ENCODE assay signal across 22 cellular contexts in genomic region chr11:3104961-3105790, GRCh38. TPM values are rescaled to one million over a fixed set of nuclear protein-coding genes. Genes with fewer than 3 reads are reported as not detected.
DNase-seq lines count a peak whose midpoint lies in the region; ATAC-seq and TF ChIP-seq lines count a peak whose summit lies in the region.
"Had no signal": no experiment of that assay in that cellular context is flagged by ENCODE, and none has a peak within 500 bp of the region (broad histone marks: within the 10 kb centered on the region; RNA-seq: fewer than 3 reads in every experiment).

No MANE protein-coding gene starts in this region.

- H3K27me3 Mint-ChIP-seq in activated CD4-positive, alpha-beta memory T cell treated with anti-CD3 and anti-CD28 coated beads for 36 hours = no peaks in the 10 kb centered on the region
- H3K27me3 Mint-ChIP-seq in activated CD4-positive, alpha-beta memory T cell treated with anti-CD3 and anti-CD28 coated beads, Interleukin-2, amount 10 ng/mL, durations not matched to agents 7 days and 5 days = no peaks in the 10 kb centered on the region
- H3K27me3 Mint-ChIP-seq in activated T-cell treated with anti-CD3 and anti-CD28 coated beads, Interleukin-2, amount 50 U/mL, for 72 hours (ENCODE audit: low read depth) = no peaks in the 10 kb centered on the region
- H3K27me3 Mint-ChIP-seq: activated T-helper 17 cell treated with anti-CD3 and anti-CD28 coated beads, Interleukin-2, amount 50 U/mL, for 72 hours; naive thymus-derived CD4-positive, alpha-beta T cell had no signal

- H3K36me3 Mint-ChIP-seq in activated CD4-positive, alpha-beta memory T cell treated with anti-CD3 and anti-CD28 coated beads for 36 hours = no peaks in the 10 kb centered on the region
- H3K36me3 Mint-ChIP-seq in activated CD4-positive, alpha-beta memory T cell treated with anti-CD3 and anti-CD28 coated beads, Interleukin-2, amount 10 ng/mL, durations not matched to agents 7 days and 5 days (ENCODE audit: low read depth) = no peaks in the 10 kb centered on the region
- H3K36me3 Mint-ChIP-seq in activated T-cell treated with anti-CD3 and anti-CD28 coated beads, Interleukin-2, amount 50 U/mL, for 72 hours (ENCODE audit: insufficient read depth in 2 of 2) = no peaks in the 10 kb centered on the region
- H3K36me3 Mint-ChIP-seq: naive thymus-derived CD4-positive, alpha-beta T cell had no signal

- H2BK5ac ChIP-seq in IMR-90 (ENCODE audit: low read depth, low read length, poor library complexity, severe bottlenecking) = no peak overlapping the region

- no peak overlapping the region for H3K18ac ChIP-seq in IMR-90 (ENCODE audit: low read depth, low read length)

- no peaks in the 10 kb centered on the region for H3K4me1 Mint-ChIP-seq in activated CD4-positive, alpha-beta memory T cell treated with anti-CD3 and anti-CD28 coated beads for 36 hours (ENCODE audit: low read depth)
- H3K4me1 Mint-ChIP-seq in activated CD4-positive, alpha-beta memory T cell treated with anti-CD3 and anti-CD28 coated beads, Interleukin-2, amount 10 ng/mL, durations not matched to agents 7 days and 5 days = no peaks in the 10 kb centered on the region
- H3K4me1 Mint-ChIP-seq in activated T-cell treated with anti-CD3 and anti-CD28 coated beads, Interleukin-2, amount 50 U/mL, for 72 hours (ENCODE audit: low read depth) = no peaks in the 10 kb centered on the region
- H3K4me1 Mint-ChIP-seq: activated T-helper 17 cell treated with anti-CD3 and anti-CD28 coated beads, Interleukin-2, amount 50 U/mL, for 72 hours had no signal

- H3K4me3 ChIP-seq in IMR-90 (ENCODE audit: insufficient read depth, low read depth, low read length) (no peak overlapping the region), stomach (no peak overlapping the region), spleen (no peak overlapping the region)
- H3K4me3 ChIP-seq: esophagus squamous epithelium, gastrocnemius medialis, GM12878, thoracic aorta had no signal

- intact Hi-C loops in activated CD4-positive, alpha-beta memory T cell treated with anti-CD3 and anti-CD28 coated beads for 36 hours (cut with micrococcal nuclease) = no loop called here
- intact Hi-C loops in IMR-90 (cut with micrococcal nuclease) = no loop called here
- intact Hi-C loops in stomach (cut with DNase I; ENCODE audit: low total_unique reads) = no loop called here
- intact Hi-C loops in spleen (cut with DNase I; ENCODE audit: low total_unique reads) = no loop called here

- no peak overlapping the region for H3K4ac ChIP-seq in IMR-90 (ENCODE audit: low read depth, low read length)

- peak overlapping the region; percentile 66 for H2AK9ac ChIP-seq in IMR-90 (replicated peaks; ENCODE audit: low read depth, low read length, poor library complexity)

- no peak overlapping the region for H3K27ac Mint-ChIP-seq in activated CD4-positive, alpha-beta memory T cell treated with anti-CD3 and anti-CD28 coated beads for 36 hours
- no peak overlapping the region for H3K27ac Mint-ChIP-seq in activated CD4-positive, alpha-beta memory T cell treated with anti-CD3 and anti-CD28 coated beads, Interleukin-2, amount 10 ng/mL, durations not matched to agents 7 days and 5 days
- H3K27ac Mint-ChIP-seq in activated T-cell treated with anti-CD3 and anti-CD28 coated beads, Interleukin-2, amount 50 U/mL, for 72 hours = no peak overlapping the region
- H3K27ac Mint-ChIP-seq: activated T-helper 17 cell treated with anti-CD3 and anti-CD28 coated beads, Interleukin-2, amount 50 U/mL, for 72 hours had no signal

- no peak for TF ChIP-seq EP300 in stomach (IDR thresholded peaks at IDR 0.05)

- no peak overlapping the region for H4K5ac ChIP-seq in IMR-90 (ENCODE audit: low read depth, low read length)

- H3K56ac ChIP-seq in IMR-90 (ENCODE audit: extremely low read depth, insufficient read depth, low read length) = no peak overlapping the region

- no peak overlapping the region for H2AK5ac ChIP-seq in IMR-90 (ENCODE audit: low read depth, low read length)

- 99% methylated on average over 13 of the region's 23 CpGs; no CpG with 5 or more reads in 1 of the 2 experiments for WGBS in IMR-90 (ENCODE audit: extremely low coverage in 2 of 2, insufficient read length in 1 of 2), 2 experiments
- 87 to 92% (median 92%) methylated on average over 19 to 23 of the region's 23 CpGs for WGBS in stomach, 5 donors
- 93 to 97% (median 96%) methylated on average over 22 to 23 of the region's 23 CpGs for WGBS in spleen, 5 donors

- no peaks in the 10 kb centered on the region for H4K20me1 ChIP-seq in IMR-90 (ENCODE audit: insufficient read depth, low read length)

- H3K36me3 ChIP-seq in IMR-90 (ENCODE audit: control insufficient read depth, insufficient read depth, low read length) (peaks cover 58% of the 10 kb centered on the region), stomach (peaks cover 13 to 89% (median 70%) of the 10 kb centered on the region in 4 donors), spleen (peaks cover 0 to 94% (median 15%) of the 10 kb centered on the region in 6 donors)

- no peak for TF ChIP-seq CTCF in IMR-90 (conservative IDR thresholded peaks at IDR 0.05; ENCODE audit: low read depth, low read length)
- no peak for TF ChIP-seq CTCF in stomach (IDR thresholded peaks at IDR 0.05)
- TF ChIP-seq CTCF in spleen (IDR thresholded peaks at IDR 0.05 in 8 of 11, conservative IDR thresholded peaks at IDR 0.05 in 3 of 11) = no peak

- no peak overlapping the region for H2BK20ac ChIP-seq in IMR-90 (ENCODE audit: low read depth, low read length)

- H2AFZ ChIP-seq in IMR-90 (replicated peaks; ENCODE audit: low read length, poor library complexity) = no peak overlapping the region

- H4K8ac ChIP-seq in IMR-90 (ENCODE audit: low read depth in 2 of 2, low read length in 2 of 2) = no peak overlapping the region

- CTCF ChIA-PET in activated CD4-positive, alpha-beta memory T cell treated with anti-CD3 and anti-CD28 coated beads for 36 hours (lab: Charles Lee) = no interaction called here
- CTCF ChIA-PET in activated CD4-positive, alpha-beta memory T cell treated with anti-CD3 and anti-CD28 coated beads, Interleukin-2, amount 10 ng/mL, durations not matched to agents 7 days and 5 days (lab: Charles Lee) = no interaction called here
- CTCF ChIA-PET in IMR-90 (lab: Yijun Ruan, JAX) = no interaction called here

- no peak overlapping the region for H3K27ac ChIP-seq in IMR-90 (ENCODE audit: insufficient read depth, low read length)
- no peak overlapping the region for H3K27ac ChIP-seq in stomach
- H3K27ac ChIP-seq in spleen = no peak overlapping the region
- H3K27ac ChIP-seq: esophagus squamous epithelium, gastrocnemius medialis, thoracic aorta had no signal

- H3K4me2 ChIP-seq in IMR-90 (ENCODE audit: low read depth, low read length) = no peak overlapping the region

- no peak overlapping the region for H2BK15ac ChIP-seq in IMR-90 (ENCODE audit: low read depth, low read length)

- H4K91ac ChIP-seq in IMR-90 (ENCODE audit: insufficient read depth, low read depth, low read length) = no peak overlapping the region

- H3K9me3 Mint-ChIP-seq in activated CD4-positive, alpha-beta memory T cell treated with anti-CD3 and anti-CD28 coated beads for 36 hours = no peaks in the 10 kb centered on the region
- H3K9me3 Mint-ChIP-seq in activated CD4-positive, alpha-beta memory T cell treated with anti-CD3 and anti-CD28 coated beads, Interleukin-2, amount 10 ng/mL, durations not matched to agents 7 days and 5 days = no peaks in the 10 kb centered on the region
- no peaks in the 10 kb centered on the region for H3K9me3 Mint-ChIP-seq in activated T-cell treated with anti-CD3 and anti-CD28 coated beads, Interleukin-2, amount 50 U/mL, for 72 hours
- H3K9me3 Mint-ChIP-seq: activated T-helper 17 cell treated with anti-CD3 and anti-CD28 coated beads, Interleukin-2, amount 50 U/mL, for 72 hours; naive thymus-derived CD4-positive, alpha-beta T cell had no signal

- H3K23ac ChIP-seq in IMR-90 (ENCODE audit: low read depth, low read length) = no peak overlapping the region

- H3K79me1 ChIP-seq in IMR-90 (ENCODE audit: low read depth in 1 of 2, low read length in 2 of 2) = peaks cover 0 to 6% of the 10 kb centered on the region in 2 experiments; a peak in 1 of 4 replicates

- peak; percentile 6 for DNase-seq in activated CD4-positive, alpha-beta memory T cell treated with anti-CD3 and anti-CD28 coated beads for 36 hours
- DNase-seq in activated CD4-positive, alpha-beta memory T cell treated with anti-CD3 and anti-CD28 coated beads, Interleukin-2, amount 10 ng/mL, durations not matched to agents 7 days and 5 days = no peak
- DNase-seq in IMR-90 (no peak), islet precursor cell (peak; percentile 37), stomach (peak; percentile 14), NOMO-1 (lab: John Stamatoyannopoulos, UW; ENCODE audit: unreplicated experiment in 2 of 2) (no peak), spleen (no peak)
- no peak for DNase-seq in activated T-cell treated with anti-CD3 and anti-CD28 coated beads, Interleukin-2, amount 50 U/mL, for 72 hours
- DNase-seq: cerebellar nuclear complex; DND-41; effector memory CD4-positive, alpha-beta T cell; esophagus squamous epithelium; mesendoderm; MM.1S; NCI-H1694; NCI-H69; SW 1271 had no signal

- no peak overlapping the region for H3K14ac ChIP-seq in IMR-90 (replicated peaks; ENCODE audit: low read depth, low read length)

- H3K4me1 ChIP-seq in IMR-90 (ENCODE audit: control insufficient read depth, insufficient read depth, low read length) (no peaks in the 10 kb centered on the region), stomach (no peaks in the 10 kb centered on the region), spleen (peaks cover 0 to 24% (median 0%) of the 10 kb centered on the region in 6 donors)
- H3K4me1 ChIP-seq: gastrocnemius medialis had no signal

- H3K9ac ChIP-seq in IMR-90 (ENCODE audit: low read depth, low read length) = no peak overlapping the region

- H3K9me3 ChIP-seq in IMR-90 (ENCODE audit: control insufficient read depth, insufficient read depth, low read length) = no peaks in the 10 kb centered on the region
- no peaks in the 10 kb centered on the region for H3K9me3 ChIP-seq in stomach
- H3K9me3 ChIP-seq in spleen = no peaks in the 10 kb centered on the region
- H3K9me3 ChIP-seq: esophagus squamous epithelium, gastrocnemius medialis, thoracic aorta had no signal

- no peak overlapping the region for H3K4me3 Mint-ChIP-seq in activated CD4-positive, alpha-beta memory T cell treated with anti-CD3 and anti-CD28 coated beads for 36 hours
- no peak overlapping the region for H3K4me3 Mint-ChIP-seq in activated CD4-positive, alpha-beta memory T cell treated with anti-CD3 and anti-CD28 coated beads, Interleukin-2, amount 10 ng/mL, durations not matched to agents 7 days and 5 days
- H3K4me3 Mint-ChIP-seq in activated T-cell treated with anti-CD3 and anti-CD28 coated beads, Interleukin-2, amount 50 U/mL, for 72 hours = no peak overlapping the region
- H3K4me3 Mint-ChIP-seq: activated T-helper 17 cell treated with anti-CD3 and anti-CD28 coated beads, Interleukin-2, amount 50 U/mL, for 72 hours had no signal

- dilution Hi-C loops in IMR-90 (cut with HindIII; ENCODE audit: low sequenced_read_pairs, unreplicated experiment) = no loop called here

- no TSS peak for BruUV-seq in IMR-90 (replicated peaks; lab: Mats Ljungman, UMichigan)

- no peak for ATAC-seq in IMR-90 (ENCODE audit: low read depth)
- ATAC-seq in activated T-cell treated with anti-CD3 and anti-CD28 coated beads, Interleukin-2, amount 50 U/mL, for 72 hours (replicated peaks in 1 of 2) = no peak
- ATAC-seq: activated T-helper 17 cell treated with anti-CD3 and anti-CD28 coated beads, Interleukin-2, amount 50 U/mL, for 72 hours; gastrocnemius medialis; GM12878; naive thymus-derived CD4-positive, alpha-beta T cell had no signal

- no peak for TF ChIP-seq RAD21 in IMR-90 (IDR thresholded peaks at IDR 0.05; ENCODE audit: low read length)

- no peak for TF ChIP-seq POLR2A in IMR-90 (IDR thresholded peaks at IDR 0.05; ENCODE audit: low read depth, low read length)
- TF ChIP-seq POLR2A in stomach (IDR thresholded peaks at IDR 0.05) = no peak
- no peak for TF ChIP-seq POLR2A in spleen (IDR thresholded peaks at IDR 0.05)

- H2BK120ac ChIP-seq in IMR-90 (ENCODE audit: low read depth, low read length) = no peak overlapping the region

- H3K27me3 ChIP-seq in IMR-90 (ENCODE audit: control insufficient read depth, insufficient read depth, low read length) (no peaks in the 10 kb centered on the region), stomach (no peaks in the 10 kb centered on the region), spleen (replicated peaks in 1 of 7) (no peaks in the 10 kb centered on the region)
- H3K27me3 ChIP-seq: esophagus squamous epithelium, gastrocnemius medialis had no signal

- no peaks in the 10 kb centered on the region for H3K9me1 ChIP-seq in IMR-90 (ENCODE audit: insufficient read depth, low read length)

- in situ Hi-C loops in IMR-90 (cut with MboI; ENCODE audit: low sequenced_read_pairs) = no loop called here

- POLR2A ChIA-PET in activated CD4-positive, alpha-beta memory T cell treated with anti-CD3 and anti-CD28 coated beads for 36 hours (lab: Charles Lee) = no interaction called here
- POLR2A ChIA-PET in activated CD4-positive, alpha-beta memory T cell treated with anti-CD3 and anti-CD28 coated beads, Interleukin-2, amount 10 ng/mL, durations not matched to agents 7 days and 5 days (lab: Charles Lee) = no interaction called here
- POLR2A ChIA-PET in IMR-90 (lab: Charles Lee; ENCODE audit: unreplicated experiment) = no interaction called here

RNA-seq across cellular contexts. Expression of gene CARS1, which starts 48.0 kb away (rescaled TPM):
- total RNA-seq in activated CD4-positive, alpha-beta memory T cell treated with anti-CD3 and anti-CD28 coated beads for 36 hours = 10 to 100 TPM; 94.7 to 97.5 TPM
- 100 to 1,000 TPM; 106 to 121 TPM for total RNA-seq in activated CD4-positive, alpha-beta memory T cell treated with anti-CD3 and anti-CD28 coated beads, Interleukin-2, amount 10 ng/mL, durations not matched to agents 7 days and 5 days
- total RNA-seq in IMR-90 (2012; rRNA removed) (65.8 and 78.3 TPM in 2 replicates), stomach (10 to 100 TPM; 28.6 to 54.2 (median 42.6) TPM), spleen (10 to 100 TPM; 32.7 to 64.9 (median 39.0) TPM)
- polyA plus RNA-seq in IMR-90 (2012; rRNA removed) (62.5 and 72.7 TPM in 2 replicates), stomach (10 to 100 TPM; 25.2 to 44.9 (median 35.7) TPM), spleen (10 to 100 TPM; 18.6 to 27.5 (median 24.0) TPM)
- 42.2 and 49.8 TPM in 2 replicates for polyA plus RNA-seq in IMR-90 (2012; cell fraction: cytosol; rRNA removed)
- 168 and 280 TPM in 2 replicates for polyA plus RNA-seq in IMR-90 (2012; cell fraction: nucleus; rRNA removed; ENCODE audit: low replicate concordance)
- total RNA-seq in activated T-cell treated with anti-CD3 and anti-CD28 coated beads, Interleukin-2, amount 50 U/mL, for 72 hours = 100 to 1,000 TPM; 217 to 224 TPM

RNA-seq across cellular contexts. Expression of gene OSBPL5, which starts 59.9 kb away (rescaled TPM):
- 1 to 10 TPM; 4.6 to 4.7 TPM for total RNA-seq in activated CD4-positive, alpha-beta memory T cell treated with anti-CD3 and anti-CD28 coated beads for 36 hours
- total RNA-seq in activated CD4-positive, alpha-beta memory T cell treated with anti-CD3 and anti-CD28 coated beads, Interleukin-2, amount 10 ng/mL, durations not matched to agents 7 days and 5 days = 1 to 10 TPM; 1.6 to 1.7 TPM
- total RNA-seq in IMR-90 (2012; rRNA removed) = 14.4 and 14.9 TPM in 2 replicates
- 22.3 and 24.1 TPM in 2 replicates for polyA plus RNA-seq in IMR-90 (2012; rRNA removed)
- 14.5 and 18.6 TPM in 2 replicates for polyA plus RNA-seq in IMR-90 (2012; cell fraction: cytosol; rRNA removed)
- polyA plus RNA-seq in IMR-90 (2012; cell fraction: nucleus; rRNA removed; ENCODE audit: low replicate concordance) = 66.7 and 137 TPM in 2 replicates
- 100 to 1,000 TPM in 1 of 5 donors, 10 to 100 TPM in 4; 24.3 to 127 (median 38.2) TPM for total RNA-seq in stomach
- 10 to 100 TPM in 1 of 3 donors, 1 to 10 TPM in 2; 8.6 to 16.6 (median 9.2) TPM for polyA plus RNA-seq in stomach
- 1 to 10 TPM; 6.3 to 7.0 TPM for total RNA-seq in activated T-cell treated with anti-CD3 and anti-CD28 coated beads, Interleukin-2, amount 50 U/mL, for 72 hours
- total RNA-seq in spleen = 10 to 100 TPM; 37.2 to 91.2 (median 73.3) TPM
- polyA plus RNA-seq in spleen = 10 to 100 TPM in 2 of 3 donors, 1 to 10 TPM in 1; 5.1 to 21.6 (median 10.7) TPM
- total RNA-seq: GM12878 had no signal
- polyA plus RNA-seq: GM12878 had no signal

Comparison
In these comparisons a context has a peak if more than half of its experiments do, and no peak if none do; other contexts are left out.
1. DNase-seq: peak in activated CD4-positive, alpha-beta memory T cell treated with anti-CD3 and anti-CD28 coated beads for 36 hours (single experiment), islet precursor cell (single experiment) and stomach (single experiment); none in activated CD4-positive, alpha-beta memory T cell treated with anti-CD3 and anti-CD28 coated beads, Interleukin-2, amount 10 ng/mL, durations not matched to agents 7 days and 5 days (single experiment), IMR-90 (single experiment), NOMO-1 (0 of 2), activated T-cell treated with anti-CD3 and anti-CD28 coated beads, Interleukin-2, amount 50 U/mL, for 72 hours (0 of 2) and spleen (single experiment).